Comparison of ENCODE assay signal across 8 cellular contexts in the genomic region with DNA sequence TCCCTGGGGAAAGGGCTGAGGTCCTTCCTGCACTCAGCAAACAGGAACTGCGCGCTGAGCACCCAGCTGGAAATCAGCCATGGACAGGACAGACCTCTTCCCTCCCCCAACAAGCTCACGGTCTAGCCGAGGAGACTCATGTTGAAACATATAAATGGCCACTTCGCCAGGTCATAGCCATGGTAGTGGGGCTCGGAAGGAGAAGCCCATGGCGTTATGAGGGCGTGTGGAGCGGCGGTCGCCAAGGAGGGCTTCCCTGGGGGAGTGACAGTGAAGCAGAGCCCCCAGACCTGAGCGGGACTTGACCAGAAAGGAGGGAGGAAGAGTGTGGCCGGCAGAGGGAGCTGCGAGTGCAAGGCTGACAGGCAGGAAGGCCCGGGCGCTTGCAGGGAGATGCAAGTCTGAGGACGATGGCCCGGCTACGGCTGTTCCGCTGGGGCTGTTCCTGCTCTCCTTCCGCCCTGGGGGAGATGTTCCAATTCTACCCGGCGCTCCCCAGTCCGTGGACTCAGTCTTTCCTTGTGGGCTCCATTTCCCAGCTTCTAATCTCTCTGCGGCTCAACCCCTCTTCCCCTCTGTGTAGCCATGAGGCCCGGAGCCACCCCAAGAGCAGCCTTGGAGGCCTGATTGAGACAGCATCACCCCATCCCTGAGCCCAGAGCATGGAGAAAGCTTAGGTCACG. TPM values are rescaled to one million over a fixed set of nuclear protein-coding genes. Genes with fewer than 3 reads are reported as not detected.
DNase-seq lines count a peak whose midpoint lies in the region; ATAC-seq and TF ChIP-seq lines count a peak whose summit lies in the region.

No MANE protein-coding gene starts in this region.

- H3K27ac ChIP-seq in breast epithelium (no peak overlapping the region), spleen (peak overlapping the region in 2 of 8 donors; percentile 6 to 41)

- WGBS in spleen, 5 donors: 9 to 14% (median 12%) methylated on average over 19 to 27 of the region's 27 CpGs

- TF ChIP-seq CTCF in WI38 (IDR thresholded peaks at IDR 0.05; ENCODE audit: low read depth, low read length) (peak; percentile 68), breast epithelium (IDR thresholded peaks at IDR 0.05) (peak; percentile 73 to 93 (median 88)), spleen (IDR thresholded peaks at IDR 0.05 in 8 of 11, conservative IDR thresholded peaks at IDR 0.05 in 3 of 11) (peak; percentile 72 to 91 (median 88))

- DNase-seq in AML-193 (lab: John Stamatoyannopoulos, UW) (peak; percentile 75 to 79), HCEC 1CT (peak; percentile 78), NCI-H345 (lab: John Stamatoyannopoulos, UW) (peak; percentile 84), breast epithelium (ENCODE audit: low spot score in 2 of 2) (peak; percentile 86 to 87), inferior parietal cortex (ENCODE audit: extremely low spot score) (peak; percentile 81), spleen (peak; percentile 97)

- no peak for ATAC-seq in HG03442 (IDR thresholded peaks at IDR 0.05; ENCODE audit: unreplicated experiment)

- H3K9me3 ChIP-seq in breast epithelium: no peaks in the 10 kb centered on the region
- no peaks in the 10 kb centered on the region for H3K9me3 ChIP-seq in spleen

- H3K36me3 ChIP-seq in breast epithelium (no peaks in the 10 kb centered on the region), spleen (no peaks in the 10 kb centered on the region)

- H3K4me3 ChIP-seq in WI38 (ENCODE audit: low read depth, low read length): peak overlapping the region; percentile 35; the same call in 1 of the 2 replicates
- H3K4me3 ChIP-seq in breast epithelium: peak overlapping the region; percentile 19 to 53 (median 24)
- H3K4me3 ChIP-seq in spleen: peak overlapping the region in 3 of 8 donors; percentile 1 to 50 (median 13)

- TF ChIP-seq POLR2A in breast epithelium (IDR thresholded peaks at IDR 0.05): no peak
- TF ChIP-seq POLR2A in spleen (IDR thresholded peaks at IDR 0.05): no peak

- H3K27me3 ChIP-seq in breast epithelium (no peaks in the 10 kb centered on the region), spleen (replicated peaks in 1 of 7) (peaks cover 0 to 22% (median 0%) of the 10 kb centered on the region in 7 donors)

- H3K4me1 ChIP-seq in breast epithelium: peaks cover 0 to 7% of the 10 kb centered on the region in 2 donors
- H3K4me1 ChIP-seq in spleen: peaks cover 8 to 17% (median 10%) of the 10 kb centered on the region in 6 donors

- intact Hi-C loops in breast epithelium (cut with DNase I; ENCODE audit: low total_unique reads) (no loop called here), spleen (cut with DNase I; ENCODE audit: low total_unique reads) (no loop called here)

RNA-seq across cellular contexts. Expression of a gene that starts 43.9 kb away (rescaled TPM):
- total RNA-seq in breast epithelium: 100 to 1,000 TPM in 2 of 3 donors, 10 to 100 TPM in 1; 95.9 to 143 (median 102) TPM
- total RNA-seq in spleen: 100 to 1,000 TPM; 136 to 235 (median 186) TPM
- polyA plus RNA-seq in spleen: 10 to 100 TPM; 23.3 to 63.1 (median 31.4) TPM
